In the genomic region with DNA sequence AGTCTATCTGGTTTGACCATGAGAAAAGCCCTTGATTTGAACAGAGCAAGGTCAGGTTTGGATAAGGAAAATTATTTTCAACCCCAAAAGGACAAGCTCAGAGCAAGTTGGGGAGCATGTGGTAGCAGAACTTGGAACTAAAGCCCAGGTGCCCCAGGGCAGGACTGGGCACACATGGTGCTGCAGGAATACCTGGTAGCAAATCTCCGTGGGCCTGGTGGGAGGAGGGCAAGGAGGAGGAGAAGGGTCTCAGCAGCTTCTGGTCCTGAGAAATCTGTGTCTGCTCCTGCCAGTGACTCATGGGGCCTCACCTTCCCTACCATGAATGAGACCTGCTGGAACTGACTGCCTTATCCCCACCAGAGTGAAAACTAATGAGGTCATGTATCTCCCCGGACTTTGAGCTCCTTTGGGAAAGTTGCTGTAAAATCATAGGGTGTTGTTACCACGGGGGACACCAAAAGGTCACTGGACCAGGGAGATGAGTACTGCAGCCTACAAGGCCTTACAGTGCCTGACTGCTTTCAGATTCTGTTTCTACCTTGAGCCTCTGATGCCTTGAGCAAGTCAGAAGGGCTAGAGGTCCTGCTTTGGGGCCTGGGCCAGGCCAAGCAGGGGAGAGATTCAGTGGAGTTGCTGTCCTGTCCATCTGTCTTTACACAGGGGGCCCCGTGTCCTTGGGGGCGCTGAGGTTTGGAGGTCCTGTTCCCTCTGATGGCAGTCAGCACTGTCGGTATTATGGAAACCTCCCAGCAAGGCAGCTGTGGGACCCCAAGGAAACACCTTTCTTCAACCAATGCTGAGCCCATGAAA, we compare ENCODE assay signal across 1 cellular context.
A peak's percentile ranks its signal among the peaks of the same experiment; 100 is the strongest.
TF ChIP-seq lines count a peak whose summit lies in the region.

No MANE protein-coding gene starts in this region.

TF ChIP-seq in HepG2, 621 proteins besides CTCF, POLR2A, EP300 and RAD21:
- no peak for TF ChIP-seq SMAD1 (CRISPR knock-in tag; IDR thresholded peaks at IDR 0.05; ENCODE audit: borderline replicate concordance, low read depth)
- TF ChIP-seq RARA (CRISPR knock-in tag; IDR thresholded peaks at IDR 0.05), result peak; percentile 52
- TF ChIP-seq RBFOX2 (IDR thresholded peaks at IDR 0.05; ENCODE audit: low read depth, low read length), result no peak
- TF ChIP-seq, protein P1, sequence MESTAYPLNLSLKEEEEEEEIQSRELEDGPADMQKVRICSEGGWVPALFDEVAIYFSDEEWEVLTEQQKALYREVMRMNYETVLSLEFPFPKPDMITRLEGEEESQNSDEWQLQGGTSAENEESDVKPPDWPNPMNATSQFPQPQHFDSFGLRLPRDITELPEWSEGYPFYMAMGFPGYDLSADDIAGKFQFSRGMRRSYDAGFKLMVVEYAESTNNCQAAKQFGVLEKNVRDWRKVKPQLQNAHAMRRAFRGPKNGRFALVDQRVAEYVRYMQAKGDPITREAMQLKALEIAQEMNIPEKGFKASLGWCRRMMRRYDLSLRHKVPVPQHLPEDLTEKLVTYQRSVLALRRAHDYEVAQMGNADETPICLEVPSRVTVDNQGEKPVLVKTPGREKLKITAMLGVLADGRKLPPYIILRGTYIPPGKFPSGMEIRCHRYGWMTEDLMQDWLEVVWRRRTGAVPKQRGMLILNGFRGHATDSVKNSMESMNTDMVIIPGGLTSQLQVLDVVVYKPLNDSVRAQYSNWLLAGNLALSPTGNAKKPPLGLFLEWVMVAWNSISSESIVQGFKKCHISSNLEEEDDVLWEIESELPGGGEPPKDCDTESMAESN (CRISPR knock-in tag; conservative IDR thresholded peaks at IDR 0.05), result no peak
- TF ChIP-seq GABPB1 (CRISPR knock-in tag; IDR thresholded peaks at IDR 0.05), result no peak
- TF ChIP-seq TGIF2 (CRISPR knock-in tag; IDR thresholded peaks at IDR 0.05), result no peak
- TF ChIP-seq, protein P2, sequence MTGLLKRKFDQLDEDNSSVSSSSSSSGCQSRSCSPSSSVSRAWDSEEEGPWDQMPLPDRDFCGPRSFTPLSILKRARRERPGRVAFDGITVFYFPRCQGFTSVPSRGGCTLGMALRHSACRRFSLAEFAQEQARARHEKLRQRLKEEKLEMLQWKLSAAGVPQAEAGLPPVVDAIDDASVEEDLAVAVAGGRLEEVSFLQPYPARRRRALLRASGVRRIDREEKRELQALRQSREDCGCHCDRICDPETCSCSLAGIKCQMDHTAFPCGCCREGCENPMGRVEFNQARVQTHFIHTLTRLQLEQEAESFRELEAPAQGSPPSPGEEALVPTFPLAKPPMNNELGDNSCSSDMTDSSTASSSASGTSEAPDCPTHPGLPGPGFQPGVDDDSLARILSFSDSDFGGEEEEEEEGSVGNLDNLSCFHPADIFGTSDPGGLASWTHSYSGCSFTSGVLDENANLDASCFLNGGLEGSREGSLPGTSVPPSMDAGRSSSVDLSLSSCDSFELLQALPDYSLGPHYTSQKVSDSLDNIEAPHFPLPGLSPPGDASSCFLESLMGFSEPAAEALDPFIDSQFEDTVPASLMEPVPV (CRISPR knock-in tag; IDR thresholded peaks at IDR 0.05), result no peak
- peak; percentile 58 for TF ChIP-seq HNF4A (CRISPR knock-in tag; IDR thresholded peaks at IDR 0.05)
- no peak for TF ChIP-seq ZSCAN9 (CRISPR knock-in tag; IDR thresholded peaks at IDR 0.05; ENCODE audit: borderline replicate concordance)
- no peak for TF ChIP-seq ZNF567 (CRISPR knock-in tag; IDR thresholded peaks at IDR 0.05; ENCODE audit: borderline replicate concordance)
- TF ChIP-seq, protein P3, sequence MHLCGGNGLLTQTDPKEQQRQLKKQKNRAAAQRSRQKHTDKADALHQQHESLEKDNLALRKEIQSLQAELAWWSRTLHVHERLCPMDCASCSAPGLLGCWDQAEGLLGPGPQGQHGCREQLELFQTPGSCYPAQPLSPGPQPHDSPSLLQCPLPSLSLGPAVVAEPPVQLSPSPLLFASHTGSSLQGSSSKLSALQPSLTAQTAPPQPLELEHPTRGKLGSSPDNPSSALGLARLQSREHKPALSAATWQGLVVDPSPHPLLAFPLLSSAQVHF (CRISPR knock-in tag; IDR thresholded peaks at IDR 0.05), result no peak
- peak; percentile 71 for TF ChIP-seq ZFP36 (IDR thresholded peaks at IDR 0.05; ENCODE audit: borderline replicate concordance, low read depth, low read length, partially characterized antibody)
- TF ChIP-seq, protein P4, sequence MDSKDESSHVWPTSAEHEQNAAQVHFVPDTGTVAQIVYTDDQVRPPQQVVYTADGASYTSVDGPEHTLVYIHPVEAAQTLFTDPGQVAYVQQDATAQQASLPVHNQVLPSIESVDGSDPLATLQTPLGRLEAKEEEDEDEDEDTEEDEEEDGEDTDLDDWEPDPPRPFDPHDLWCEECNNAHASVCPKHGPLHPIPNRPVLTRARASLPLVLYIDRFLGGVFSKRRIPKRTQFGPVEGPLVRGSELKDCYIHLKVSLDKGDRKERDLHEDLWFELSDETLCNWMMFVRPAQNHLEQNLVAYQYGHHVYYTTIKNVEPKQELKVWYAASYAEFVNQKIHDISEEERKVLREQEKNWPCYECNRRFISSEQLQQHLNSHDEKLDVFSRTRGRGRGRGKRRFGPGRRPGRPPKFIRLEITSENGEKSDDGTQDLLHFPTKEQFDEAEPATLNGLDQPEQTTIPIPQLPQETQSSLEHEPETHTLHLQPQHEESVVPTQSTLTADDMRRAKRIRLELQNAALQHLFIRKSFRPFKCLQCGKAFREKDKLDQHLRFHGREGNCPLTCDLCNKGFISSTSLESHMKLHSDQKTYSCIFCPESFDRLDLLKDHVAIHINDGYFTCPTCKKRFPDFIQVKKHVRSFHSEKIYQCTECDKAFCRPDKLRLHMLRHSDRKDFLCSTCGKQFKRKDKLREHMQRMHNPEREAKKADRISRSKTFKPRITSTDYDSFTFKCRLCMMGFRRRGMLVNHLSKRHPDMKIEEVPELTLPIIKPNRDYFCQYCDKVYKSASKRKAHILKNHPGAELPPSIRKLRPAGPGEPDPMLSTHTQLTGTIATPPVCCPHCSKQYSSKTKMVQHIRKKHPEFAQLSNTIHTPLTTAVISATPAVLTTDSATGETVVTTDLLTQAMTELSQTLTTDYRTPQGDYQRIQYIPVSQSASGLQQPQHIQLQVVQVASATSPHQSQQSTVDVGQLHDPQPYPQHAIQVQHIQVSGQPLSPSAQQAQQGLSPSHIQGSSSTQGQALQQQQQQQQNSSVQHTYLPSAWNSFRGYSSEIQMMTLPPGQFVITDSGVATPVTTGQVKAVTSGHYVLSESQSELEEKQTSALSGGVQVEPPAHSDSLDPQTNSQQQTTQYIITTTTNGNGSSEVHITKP (CRISPR knock-in tag; IDR thresholded peaks at IDR 0.05; ENCODE audit: low read depth), result no peak
- TF ChIP-seq, protein P5, sequence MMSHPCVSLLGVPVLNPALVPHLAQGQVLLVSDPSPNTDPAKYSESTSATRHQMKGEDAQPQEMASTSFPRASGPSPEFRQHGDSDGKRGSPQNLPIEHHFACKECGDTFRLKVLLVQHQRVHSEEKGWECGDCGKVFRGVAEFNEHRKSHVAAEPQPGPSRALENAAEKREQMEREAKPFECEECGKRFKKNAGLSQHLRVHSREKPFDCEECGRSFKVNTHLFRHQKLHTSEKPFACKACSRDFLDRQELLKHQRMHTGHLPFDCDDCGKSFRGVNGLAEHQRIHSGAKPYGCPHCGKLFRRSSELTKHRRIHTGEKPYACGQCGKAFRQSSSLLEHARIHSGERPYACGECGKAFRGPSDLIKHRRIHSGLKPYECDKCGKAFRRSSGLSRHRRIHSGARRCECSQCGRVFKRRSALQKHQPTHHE (CRISPR knock-in tag; IDR thresholded peaks at IDR 0.05; ENCODE audit: borderline replicate concordance), result no peak
- TF ChIP-seq ESRRA (CRISPR knock-in tag; IDR thresholded peaks at IDR 0.05; ENCODE audit: low read depth), result peak; percentile 21; the same call in 1 of the 2 replicates
- TF ChIP-seq HDAC6 (IDR thresholded peaks at IDR 0.05; ENCODE audit: low read depth, low read length), result no peak
